Comparison of ENCODE assay signal across 12 cellular contexts in the genomic region with DNA sequence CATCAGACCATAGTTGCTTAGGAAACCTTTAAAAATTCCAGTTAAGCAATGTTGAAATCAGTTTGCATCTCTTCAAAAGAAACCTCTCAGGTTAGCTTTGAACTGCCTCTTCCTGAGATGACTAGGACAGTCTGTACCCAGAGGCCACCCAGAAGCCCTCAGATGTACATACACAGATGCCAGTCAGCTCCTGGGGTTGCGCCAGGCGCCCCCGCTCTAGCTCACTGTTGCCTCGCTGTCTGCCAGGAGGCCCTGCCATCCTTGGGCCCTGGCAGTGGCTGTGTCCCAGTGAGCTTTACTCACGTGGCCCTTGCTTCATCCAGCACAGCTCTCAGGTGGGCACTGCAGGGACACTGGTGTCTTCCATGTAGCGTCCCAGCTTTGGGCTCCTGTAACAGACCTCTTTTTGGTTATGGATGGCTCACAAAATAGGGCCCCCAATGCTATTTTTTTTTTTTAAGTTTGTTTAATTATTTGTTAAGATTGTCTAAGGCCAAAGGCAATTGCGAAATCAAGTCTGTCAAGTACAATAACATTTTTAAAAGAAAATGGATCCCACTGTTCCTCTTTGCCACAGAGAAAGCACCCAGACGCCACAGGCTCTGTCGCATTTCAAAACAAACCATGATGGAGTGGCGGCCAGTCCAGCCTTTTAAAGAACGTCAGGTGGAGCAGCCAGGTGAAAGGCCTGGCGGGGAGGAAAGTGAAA.
DNase-seq lines count a peak whose midpoint lies in the region; ATAC-seq and TF ChIP-seq lines count a peak whose summit lies in the region.
"Had no signal": no experiment of that assay in that cellular context is flagged by ENCODE, and none has a peak within 500 bp of the region (broad histone marks: within the 10 kb centered on the region; RNA-seq: fewer than 3 reads in every experiment).

No MANE protein-coding gene starts in this region.

- H2BK12ac ChIP-seq in mesenchymal stem cell (ENCODE audit: low read length in 2 of 2) = no peak overlapping the region

- no peak overlapping the region for H2AFZ ChIP-seq in mesenchymal stem cell (ENCODE audit: low read depth, low read length)

- no peak overlapping the region for H3K4me3 ChIP-seq in Panc1 (ENCODE audit: low read depth in 2 of 2, low read length in 2 of 2)
- H3K4me3 ChIP-seq in mesenchymal stem cell (ENCODE audit: insufficient read depth in 1 of 2, low read depth in 1 of 2, low read length in 2 of 2) = no peak overlapping the region
- H3K4me3 ChIP-seq: coronary artery, spleen had no signal

- no peak overlapping the region for H3K18ac ChIP-seq in mesenchymal stem cell (ENCODE audit: low read depth in 1 of 2, low read length in 2 of 2)

- no peaks in the 10 kb centered on the region for H3K4me1 ChIP-seq in Panc1 (ENCODE audit: control insufficient read depth, insufficient read depth, low read length)
- peaks cover 2% of the 10 kb centered on the region for H3K4me1 ChIP-seq in mesenchymal stem cell (ENCODE audit: control insufficient read depth, insufficient read depth, low read depth, low read length)
- H3K4me1 ChIP-seq: spleen had no signal

- TSS peak; percentile 63 for BruUV-seq in Panc1 (replicated peaks; lab: Mats Ljungman, UMichigan)

- H3K36me3 Mint-ChIP-seq in activated naive CD4-positive, alpha-beta T cell treated with anti-CD3 and anti-CD28 coated beads for 36 hours (ENCODE audit: low read depth) = peaks cover 18% of the 10 kb centered on the region
- peaks cover 37% of the 10 kb centered on the region for H3K36me3 Mint-ChIP-seq in activated naive CD4-positive, alpha-beta T cell treated with anti-CD3 and anti-CD28 coated beads, Interleukin-2, amount 10 ng/mL, durations not matched to agents 7 days and 5 days
- peaks cover 78% of the 10 kb centered on the region for H3K36me3 Mint-ChIP-seq in stimulated activated effector memory CD8-positive, alpha-beta T cell treated with anti-CD3 and anti-CD28 coated beads, Interleukin-12 subunit alpha, Interleukin-12 subunit beta, amount 100 ng/mL, for 72 hours

- H2BK5ac ChIP-seq in mesenchymal stem cell (ENCODE audit: low read depth, low read length, poor library complexity, severe bottlenecking) = no peak overlapping the region

- POLR2A ChIA-PET in Panc1 (lab: Charles Lee) = no interaction called here

- H2BK15ac ChIP-seq in mesenchymal stem cell (ENCODE audit: low read depth, poor library complexity, severe bottlenecking) = no peak overlapping the region

- H3K14ac ChIP-seq in mesenchymal stem cell (ENCODE audit: low read length in 2 of 2) = no peak overlapping the region

- no peak for TF ChIP-seq CTCF in Panc1 (IDR thresholded peaks at IDR 0.05)

- DNase-seq in activated naive CD4-positive, alpha-beta T cell treated with anti-CD3 and anti-CD28 coated beads for 36 hours = peak; percentile 40
- no peak for DNase-seq in activated naive CD4-positive, alpha-beta T cell treated with anti-CD3 and anti-CD28 coated beads, Interleukin-2, amount 10 ng/mL, durations not matched to agents 7 days and 5 days
- DNase-seq in Panc1 (ENCODE audit: low read depth, low spot score) (no peak), head of caudate nucleus (peak in 39 of 42 donors; percentile 37 to 84 (median 62)), NCI-H2029 treated with DMSO at 0.1 percent for 48 hours (lab: John Stamatoyannopoulos, UW) (no peak), Kasumi-1 (lab: John Stamatoyannopoulos, UW) (no peak), mesenchymal stem cell (no peak)
- DNase-seq in stimulated activated effector memory CD8-positive, alpha-beta T cell treated with anti-CD3 and anti-CD28 coated beads, Interleukin-12 subunit alpha, Interleukin-12 subunit beta, amount 100 ng/mL, for 72 hours (ENCODE audit: low spot score in 2 of 2) = no peak
- DNase-seq: activated B cell treated with CpG ODN at 0.5 μM for 24 hours, NCI-H1930, spleen had no signal

- H3K9me3 ChIP-seq in Panc1 (ENCODE audit: control insufficient read depth, insufficient read depth, low read depth, low read length) (no peaks in the 10 kb centered on the region), mesenchymal stem cell (ENCODE audit: control insufficient read depth, low read length) (no peaks in the 10 kb centered on the region)
- H3K9me3 ChIP-seq: spleen had no signal

- H3K4me2 ChIP-seq in mesenchymal stem cell (ENCODE audit: low read length, poor library complexity, severe bottlenecking) = no peak overlapping the region

- H2BK120ac ChIP-seq in mesenchymal stem cell (ENCODE audit: low read depth, low read length) = no peak overlapping the region

- CTCF ChIA-PET in activated naive CD4-positive, alpha-beta T cell treated with anti-CD3 and anti-CD28 coated beads for 36 hours (lab: Charles Lee) = interaction anchor here (0.9 to 1.1 kb wide), 2 partner anchors 100 to 104 kb away, joined by 3 read pairs; no protein-coding TSS in a partner anchor
- CTCF ChIA-PET in activated naive CD4-positive, alpha-beta T cell treated with anti-CD3 and anti-CD28 coated beads, Interleukin-2, amount 10 ng/mL, durations not matched to agents 7 days and 5 days (lab: Charles Lee) = no interaction called here
- CTCF ChIA-PET in Panc1 (lab: Charles Lee) = interaction anchor here (0.7 to 0.8 kb wide), 2 partner anchors 74 to 1072 kb away, joined by 3 to 4 read pairs; a partner anchor contains a TSS

- no peak overlapping the region for H4K91ac ChIP-seq in mesenchymal stem cell (ENCODE audit: low read length)

- no peak for ATAC-seq in Panc1
- ATAC-seq in stimulated activated effector memory CD8-positive, alpha-beta T cell treated with anti-CD3 and anti-CD28 coated beads, Interleukin-12 subunit alpha, Interleukin-12 subunit beta, amount 100 ng/mL, for 72 hours = peak; percentile 53

- H3K36me3 ChIP-seq in Panc1 (ENCODE audit: control insufficient read depth, insufficient read depth, low read length) (peaks cover 5% of the 10 kb centered on the region), mesenchymal stem cell (ENCODE audit: control insufficient read depth in 1 of 2, insufficient read depth in 2 of 2, low read depth in 1 of 2, low read length in 2 of 2) (peaks cover 55 to 82% of the 10 kb centered on the region in 2 experiments)

- H3K4me1 Mint-ChIP-seq in activated naive CD4-positive, alpha-beta T cell treated with anti-CD3 and anti-CD28 coated beads for 36 hours (ENCODE audit: low read depth) = peaks cover 3% of the 10 kb centered on the region
- H3K4me1 Mint-ChIP-seq in activated naive CD4-positive, alpha-beta T cell treated with anti-CD3 and anti-CD28 coated beads, Interleukin-2, amount 10 ng/mL, durations not matched to agents 7 days and 5 days = no peaks in the 10 kb centered on the region
- no peaks in the 10 kb centered on the region for H3K4me1 Mint-ChIP-seq in stimulated activated effector memory CD8-positive, alpha-beta T cell treated with anti-CD3 and anti-CD28 coated beads, Interleukin-12 subunit alpha, Interleukin-12 subunit beta, amount 100 ng/mL, for 72 hours

- in situ Hi-C loops in Panc1 (cut with HindIII; ENCODE audit: low pct_unique_long_range_greater_than_20kb, low sequenced_read_pairs) = no loop called here

- H3K27ac Mint-ChIP-seq in activated naive CD4-positive, alpha-beta T cell treated with anti-CD3 and anti-CD28 coated beads for 36 hours = no peak overlapping the region
- no peak overlapping the region for H3K27ac Mint-ChIP-seq in activated naive CD4-positive, alpha-beta T cell treated with anti-CD3 and anti-CD28 coated beads, Interleukin-2, amount 10 ng/mL, durations not matched to agents 7 days and 5 days
- peak overlapping the region; percentile 46 for H3K27ac Mint-ChIP-seq in stimulated activated effector memory CD8-positive, alpha-beta T cell treated with anti-CD3 and anti-CD28 coated beads, Interleukin-12 subunit alpha, Interleukin-12 subunit beta, amount 100 ng/mL, for 72 hours
- H3K27ac Mint-ChIP-seq: activated B cell treated with CpG ODN at 0.5 μM for 24 hours had no signal

- H2AK5ac ChIP-seq in mesenchymal stem cell (ENCODE audit: low read length, severe bottlenecking) = no peak overlapping the region

- H3K4ac ChIP-seq in mesenchymal stem cell (ENCODE audit: low read depth in 1 of 2, low read length in 2 of 2) = no peak overlapping the region

- peaks cover 2% of the 10 kb centered on the region for H3K79me1 ChIP-seq in mesenchymal stem cell (replicated peaks; ENCODE audit: low read length, poor library complexity, severe bottlenecking)

- H3K4me3 Mint-ChIP-seq in activated naive CD4-positive, alpha-beta T cell treated with anti-CD3 and anti-CD28 coated beads for 36 hours = no peak overlapping the region
- H3K4me3 Mint-ChIP-seq in activated naive CD4-positive, alpha-beta T cell treated with anti-CD3 and anti-CD28 coated beads, Interleukin-2, amount 10 ng/mL, durations not matched to agents 7 days and 5 days = no peak overlapping the region
- H3K4me3 Mint-ChIP-seq in stimulated activated effector memory CD8-positive, alpha-beta T cell treated with anti-CD3 and anti-CD28 coated beads, Interleukin-12 subunit alpha, Interleukin-12 subunit beta, amount 100 ng/mL, for 72 hours = no peak overlapping the region
- H3K4me3 Mint-ChIP-seq: activated B cell treated with CpG ODN at 0.5 μM for 24 hours had no signal

- H4K8ac ChIP-seq in mesenchymal stem cell (ENCODE audit: low read length) = no peak overlapping the region

- H3K27me3 ChIP-seq in Panc1 (ENCODE audit: control insufficient read depth, insufficient read depth, low read length) = no peaks in the 10 kb centered on the region
- no peaks in the 10 kb centered on the region for H3K27me3 ChIP-seq in mesenchymal stem cell (ENCODE audit: control insufficient read depth in 1 of 2, insufficient read depth in 1 of 2, low read length in 2 of 2)
- H3K27me3 ChIP-seq: spleen had no signal

- 96% methylated on average over 12 of the region's 12 CpGs for WGBS in mesenchymal stem cell

- no peaks in the 10 kb centered on the region for H3K27me3 Mint-ChIP-seq in activated naive CD4-positive, alpha-beta T cell treated with anti-CD3 and anti-CD28 coated beads for 36 hours (ENCODE audit: low read depth)
- no peaks in the 10 kb centered on the region for H3K27me3 Mint-ChIP-seq in activated naive CD4-positive, alpha-beta T cell treated with anti-CD3 and anti-CD28 coated beads, Interleukin-2, amount 10 ng/mL, durations not matched to agents 7 days and 5 days
- H3K27me3 Mint-ChIP-seq: activated B cell treated with CpG ODN at 0.5 μM for 24 hours had no signal

- no peaks in the 10 kb centered on the region for H3K9me3 Mint-ChIP-seq in activated naive CD4-positive, alpha-beta T cell treated with anti-CD3 and anti-CD28 coated beads for 36 hours
- no peaks in the 10 kb centered on the region for H3K9me3 Mint-ChIP-seq in activated naive CD4-positive, alpha-beta T cell treated with anti-CD3 and anti-CD28 coated beads, Interleukin-2, amount 10 ng/mL, durations not matched to agents 7 days and 5 days
- no peaks in the 10 kb centered on the region for H3K9me3 Mint-ChIP-seq in stimulated activated effector memory CD8-positive, alpha-beta T cell treated with anti-CD3 and anti-CD28 coated beads, Interleukin-12 subunit alpha, Interleukin-12 subunit beta, amount 100 ng/mL, for 72 hours
- H3K9me3 Mint-ChIP-seq: activated B cell treated with CpG ODN at 0.5 μM for 24 hours had no signal

- intact Hi-C loops in activated naive CD4-positive, alpha-beta T cell treated with anti-CD3 and anti-CD28 coated beads for 36 hours (cut with micrococcal nuclease) = no loop called here
- intact Hi-C loops in Panc1 (cut with micrococcal nuclease; ENCODE audit: unreplicated experiment) (no loop called here), head of caudate nucleus (cut with DNase I) (no loop called here)

- H3K27ac ChIP-seq in Panc1 (ENCODE audit: low read length) (no peak overlapping the region), mesenchymal stem cell (ENCODE audit: low read length, poor library complexity, severe bottlenecking) (no peak overlapping the region)
- H3K27ac ChIP-seq: coronary artery, spleen had no signal

- no peak overlapping the region for H3K23ac ChIP-seq in mesenchymal stem cell (ENCODE audit: low read length in 2 of 2)

- H3K9ac ChIP-seq in mesenchymal stem cell (ENCODE audit: low read length) = no peak overlapping the region

Comparison
In these comparisons a context has a peak if more than half of its experiments do, and no peak if none do; other contexts are left out.
1. DNase-seq: peak in activated naive CD4-positive, alpha-beta T cell treated with anti-CD3 and anti-CD28 coated beads for 36 hours (single experiment) and head of caudate nucleus (39 of 42); none in activated naive CD4-positive, alpha-beta T cell treated with anti-CD3 and anti-CD28 coated beads, Interleukin-2, amount 10 ng/mL, durations not matched to agents 7 days and 5 days (single experiment), Panc1 (single experiment), stimulated activated effector memory CD8-positive, alpha-beta T cell treated with anti-CD3 and anti-CD28 coated beads, Interleukin-12 subunit alpha, Interleukin-12 subunit beta, amount 100 ng/mL, for 72 hours (0 of 2), NCI-H2029 treated with DMSO at 0.1 percent for 48 hours (single experiment), Kasumi-1 (0 of 2) and mesenchymal stem cell (single experiment).